15 cellular contexts compared by ENCODE assay signal in genomic region chr4:2062168-2062807, GRCh38.
"Had no signal": no experiment of that assay in that cellular context is flagged by ENCODE, and none has a peak within 500 bp of the region (broad histone marks: within the 10 kb centered on the region; RNA-seq: fewer than 3 reads in every experiment).

No MANE protein-coding gene starts in this region.

- DNase-seq: activated CD4-positive, alpha-beta T cell treated with anti-CD3 and anti-CD28 coated beads, Interleukin-2, amount 10 ng/mL, durations not matched to agents 7 days and 5 days; activated CD8-positive, alpha-beta memory T cell treated with anti-CD3 and anti-CD28 coated beads for 24 hours; activated CD8-positive, alpha-beta memory T cell treated with anti-CD3 and anti-CD28 coated beads, Interleukin-2, amount 50 U/mL, for 48 hours; activated effector memory CD4-positive, alpha-beta T cell treated with anti-CD3 and anti-CD28 coated beads, Interleukin-2, amount 50 U/mL, for 16 hours; activated T-cell treated with anti-CD3 and anti-CD28 coated beads, Interleukin-2, amount 50 U/mL, for 48 hours; cortex of kidney; effector CD4-positive, alpha-beta T cell; mammary epithelial cell; midbrain; stimulated activated CD4-positive, alpha-beta T cell treated with anti-CD3 and anti-CD28 coated beads, Interleukin-2, amount 100 ng/mL, for 24 hours; stimulated activated naive CD8-positive, alpha-beta T cell treated with anti-CD3 and anti-CD28 coated beads, Interleukin-15, Interleukin-2, amounts not matched to agents 100 U/mL and 50 U/mL, for 24 hours; T1000; testis had no signal

- H3K27ac ChIP-seq: left lung, testis had no signal

- H3K36me3 ChIP-seq: left lung had no signal

- ATAC-seq: activated naive CD4-positive, alpha-beta T cell treated with anti-CD3 and anti-CD28 coated beads, Interleukin-2, amount 50 U/mL, for 72 hours; left lung; stimulated activated naive CD8-positive, alpha-beta T cell treated with anti-CD3 and anti-CD28 coated beads, Interleukin-15, Interleukin-2, amounts not matched to agents 100 U/mL and 50 U/mL, for 24 hours had no signal

- H3K9me3 ChIP-seq: left lung, testis had no signal

- H3K4me3 ChIP-seq: left lung had no signal

- H3K27me3 ChIP-seq: testis had no signal
